Comparison of ENCODE assay signal across 23 cellular contexts in the genomic region with DNA sequence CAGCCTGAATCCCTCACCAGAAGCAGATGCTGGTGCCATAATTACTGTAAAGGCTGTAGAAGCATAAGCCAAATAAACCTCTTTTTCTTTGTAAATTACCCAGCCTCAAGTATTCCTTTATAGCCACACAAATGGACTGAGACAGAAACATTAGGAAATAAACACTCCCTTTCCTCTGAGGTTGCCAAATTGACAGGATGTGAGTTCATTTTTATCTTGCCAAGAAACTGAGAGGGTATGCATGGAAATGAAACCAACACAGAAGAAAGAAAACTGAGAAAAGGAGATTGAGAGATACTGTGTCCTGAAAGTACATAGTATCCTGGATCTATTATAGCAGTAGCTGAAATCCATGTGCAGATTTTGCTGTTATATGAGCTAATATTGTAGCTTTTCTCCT.
A peak's percentile ranks its signal among the peaks of the same experiment; 100 is the strongest.
DNase-seq lines count a peak whose midpoint lies in the region; ATAC-seq and TF ChIP-seq lines count a peak whose summit lies in the region.
"Had no signal": no experiment of that assay in that cellular context is flagged by ENCODE, and none has a peak within 500 bp of the region (broad histone marks: within the 10 kb centered on the region; RNA-seq: fewer than 3 reads in every experiment).

No MANE protein-coding gene starts in this region.

- H3K4me2 ChIP-seq in mammary epithelial cell (ENCODE audit: insufficient read depth, low read depth, low read length): peak overlapping the region; percentile 49
- H3K4me2 ChIP-seq: neural progenitor cell had no signal

- CTCF ChIA-PET in mammary epithelial cell (lab: Charles Lee; ENCODE audit: low non-redundant PET): no interaction called here

- TF ChIP-seq CTCF in mammary epithelial cell (conservative IDR thresholded peaks at IDR 0.05 in 1 of 2, IDR thresholded peaks at IDR 0.05 in 1 of 2; ENCODE audit: extremely low read depth in 1 of 2, insufficient read depth in 1 of 2, low read depth in 1 of 2, low read length in 2 of 2) (no peak), fibroblast of villous mesenchyme (IDR thresholded peaks at IDR 0.05; ENCODE audit: insufficient read depth, low read depth, low read length) (no peak)

- no peak overlapping the region for H3K4me3 ChIP-seq in mammary epithelial cell (replicated peaks in 1 of 3; ENCODE audit: insufficient read depth in 1 of 3, low read depth in 2 of 3, low read length in 3 of 3)
- H3K4me3 ChIP-seq in fibroblast of villous mesenchyme (ENCODE audit: low read depth, low read length): no peak overlapping the region
- H3K4me3 ChIP-seq in H7 (ENCODE audit: insufficient read depth, low read depth, low read length): no peak overlapping the region
- H3K4me3 ChIP-seq: lung, neural progenitor cell, tibial artery had no signal

- no peak overlapping the region for H3K27ac ChIP-seq in mammary epithelial cell (ENCODE audit: insufficient read depth, low read depth, low read length)
- H3K27ac ChIP-seq: neural progenitor cell, tibial artery, WERI-Rb-1 had no signal

- ATAC-seq in HG03175 (IDR thresholded peaks at IDR 0.05; ENCODE audit: unreplicated experiment): no peak
- ATAC-seq in GM21576 (IDR thresholded peaks at IDR 0.05; ENCODE audit: unreplicated experiment): no peak
- no peak for ATAC-seq in GM18868 (IDR thresholded peaks at IDR 0.05; ENCODE audit: unreplicated experiment)
- ATAC-seq: activated CD8-positive, alpha-beta memory T cell treated with anti-CD3 and anti-CD28 coated beads, Interleukin-2, amount 10 ng/mL, durations not matched to agents 7 days and 5 days; sciatic nerve; stimulated activated naive CD8-positive, alpha-beta T cell treated with anti-CD3 and anti-CD28 coated beads, Interleukin-15, amount 100 ng/mL, for 72 hours had no signal

- no peaks in the 10 kb centered on the region for H3K36me3 ChIP-seq in mammary epithelial cell (ENCODE audit: insufficient read depth, low read length)
- H3K36me3 ChIP-seq in H7 (replicated peaks; ENCODE audit: control insufficient read depth, insufficient read depth, low read length): no peaks in the 10 kb centered on the region
- H3K36me3 ChIP-seq: neural progenitor cell, tibial artery, WERI-Rb-1 had no signal

- no TSS peak for BruUV-seq in mammary epithelial cell (replicated peaks; lab: Mats Ljungman, UMichigan)

- no peaks in the 10 kb centered on the region for H3K79me2 ChIP-seq in mammary epithelial cell (ENCODE audit: insufficient read depth, low read length)

- no peak overlapping the region for H3K9ac ChIP-seq in mammary epithelial cell (ENCODE audit: insufficient read depth, low read length)
- H3K9ac ChIP-seq: neural progenitor cell had no signal

- dilution Hi-C loops in mammary epithelial cell (cut with HindIII; ENCODE audit: low sequenced_read_pairs): no loop called here

- in situ Hi-C loops in mammary epithelial cell (cut with MboI; ENCODE audit: low sequenced_read_pairs in 2 of 2): no loop called here

- H2AFZ ChIP-seq in mammary epithelial cell (ENCODE audit: low read depth, low read length): peak overlapping the region; percentile 85
- H2AFZ ChIP-seq: neural progenitor cell had no signal

- no peaks in the 10 kb centered on the region for H4K20me1 ChIP-seq in mammary epithelial cell (ENCODE audit: insufficient read depth, low read length)

- no peaks in the 10 kb centered on the region for H3K9me3 ChIP-seq in mammary epithelial cell (replicated peaks; ENCODE audit: insufficient read depth, low read length)
- H3K9me3 ChIP-seq: tibial artery had no signal

- peak; percentile 32 for DNase-seq in ELR (ENCODE audit: low read depth)
- DNase-seq in NCI-H2081 treated with DMSO at 0.1 percent for 48 hours (lab: John Stamatoyannopoulos, UW): peak; percentile 4
- no peak for DNase-seq in mammary epithelial cell
- DNase-seq in fibroblast of villous mesenchyme (ENCODE audit: low read depth): peak; percentile 8
- no peak for DNase-seq in H7
- DNase-seq: activated CD4-positive, alpha-beta T cell treated with anti-CD3 and anti-CD28 coated beads, Interleukin-2, amount 50 U/mL, for 1 hour; activated CD8-positive, alpha-beta memory T cell treated with anti-CD3 and anti-CD28 coated beads, Interleukin-2, amount 10 ng/mL, durations not matched to agents 7 days and 5 days; activated naive CD4-positive, alpha-beta T cell treated with anti-CD3 and anti-CD28 coated beads, Interleukin-2, amount 10 ng/mL, durations not matched to agents 7 days and 5 days; C1 segment of cervical spinal cord; effector CD8-positive, alpha-beta T cell; glutamatergic neuron; NCI-H526 treated with DMSO at 0.1 percent for 48 hours; SHP77; stimulated activated naive CD8-positive, alpha-beta T cell treated with anti-CD3 and anti-CD28 coated beads, Interleukin-15, amount 100 ng/mL, for 72 hours; T-helper 9 cell; tibial artery; WERI-Rb-1 had no signal

- peaks cover 2% of the 10 kb centered on the region for H3K4me1 ChIP-seq in mammary epithelial cell (ENCODE audit: insufficient read depth, low read length)
- H3K4me1 ChIP-seq: neural progenitor cell, tibial artery had no signal

- H3K27me3 ChIP-seq in mammary epithelial cell (ENCODE audit: insufficient read depth, low read length) (no peaks in the 10 kb centered on the region), H7 (ENCODE audit: control insufficient read depth, insufficient read depth, low read length) (no peaks in the 10 kb centered on the region)
- H3K27me3 ChIP-seq: neural progenitor cell, tibial artery had no signal

- intact Hi-C loops in mammary epithelial cell (cut with micrococcal nuclease): no loop called here

Comparison
In these comparisons a context has a peak if more than half of its experiments do, and no peak if none do; other contexts are left out.
1. DNase-seq: peak in ELR (single experiment), NCI-H2081 treated with DMSO at 0.1 percent for 48 hours (single experiment) and fibroblast of villous mesenchyme (single experiment); none in mammary epithelial cell (single experiment) and H7 (single experiment).